In the genomic region with DNA sequence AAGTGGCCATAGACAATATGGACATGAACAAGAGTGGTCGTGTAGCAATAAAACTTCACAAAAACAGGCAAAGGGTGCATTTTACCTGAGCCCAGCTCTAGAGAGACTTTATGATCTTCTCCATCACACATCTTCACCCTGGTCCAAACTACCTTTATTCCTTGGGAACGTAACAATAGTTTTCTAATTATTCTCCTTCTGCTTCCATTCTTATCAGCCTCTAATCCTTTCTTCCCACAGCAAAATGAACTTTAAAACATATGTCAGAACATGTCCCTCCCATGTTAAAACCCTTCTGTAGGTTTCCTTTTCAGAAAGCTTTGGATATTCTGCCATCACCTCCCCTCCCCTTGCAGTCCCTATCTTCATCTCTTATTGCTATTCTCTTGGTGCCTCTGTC, we compare ENCODE assay signal across 9 cellular contexts.
"Had no signal": no experiment of that assay in that cellular context is flagged by ENCODE, and none has a peak within 500 bp of the region (broad histone marks: within the 10 kb centered on the region; RNA-seq: fewer than 3 reads in every experiment).

No MANE protein-coding gene starts in this region.

- H2AFZ ChIP-seq: GM23248, GM23338 had no signal

- H3K9ac ChIP-seq: GM23248 had no signal

- H3K9me3 ChIP-seq: HAP-1 had no signal

- H3K27ac ChIP-seq: GM23248 had no signal

- H3K4me3 ChIP-seq: GM23248, GM23338, HAP-1 had no signal

- ATAC-seq: GM23338, HCT116 had no signal

- H3K4me1 ChIP-seq: HAP-1 had no signal

- H3K4me2 ChIP-seq: GM23338 had no signal

- H3K36me3 ChIP-seq: HAP-1 had no signal

- DNase-seq: GM23248, GOT3, H7, H9, HCEC 1CT, HFFc6 had no signal
